In the genomic region with DNA sequence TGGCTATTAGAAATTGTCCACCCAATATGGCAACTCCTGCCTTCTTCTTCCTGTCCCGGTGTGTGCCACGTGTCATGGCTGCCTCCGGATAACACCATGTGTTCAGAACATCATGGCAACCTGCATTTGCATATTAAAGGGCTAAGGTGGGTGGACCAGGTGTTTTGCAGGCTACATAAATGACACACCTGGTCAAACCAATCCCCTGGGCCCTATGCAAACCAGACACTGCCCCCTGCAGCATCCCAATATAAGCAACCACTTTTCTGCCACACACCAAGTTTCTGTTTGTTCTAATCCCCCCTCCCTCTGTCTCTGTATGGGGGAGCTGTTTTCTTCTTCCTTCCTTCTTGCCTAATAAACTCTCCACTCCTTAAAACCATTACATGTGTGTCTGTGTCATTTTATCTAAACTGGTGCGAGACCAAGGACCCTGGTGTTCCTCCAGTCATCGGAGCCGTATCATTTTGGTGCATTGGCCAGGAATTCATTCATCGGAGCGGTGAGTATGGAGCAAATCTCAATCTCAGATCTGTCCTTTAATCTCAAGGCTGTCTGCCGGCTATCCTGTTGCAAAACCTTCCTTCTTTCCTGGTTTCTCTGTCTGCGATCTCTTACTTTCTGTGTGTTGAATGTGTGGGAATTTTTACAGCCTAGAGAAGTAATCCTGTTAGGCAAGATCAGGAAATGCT, we compare ENCODE assay signal across 1 cellular context.
TF ChIP-seq lines count a peak whose summit lies in the region.

No MANE protein-coding gene starts in this region.

TF ChIP-seq in HepG2, 621 proteins besides CTCF, POLR2A, EP300 and RAD21:
- TF ChIP-seq SIX4 (CRISPR knock-in tag; IDR thresholded peaks at IDR 0.05): no peak
- TF ChIP-seq, protein P1, sequence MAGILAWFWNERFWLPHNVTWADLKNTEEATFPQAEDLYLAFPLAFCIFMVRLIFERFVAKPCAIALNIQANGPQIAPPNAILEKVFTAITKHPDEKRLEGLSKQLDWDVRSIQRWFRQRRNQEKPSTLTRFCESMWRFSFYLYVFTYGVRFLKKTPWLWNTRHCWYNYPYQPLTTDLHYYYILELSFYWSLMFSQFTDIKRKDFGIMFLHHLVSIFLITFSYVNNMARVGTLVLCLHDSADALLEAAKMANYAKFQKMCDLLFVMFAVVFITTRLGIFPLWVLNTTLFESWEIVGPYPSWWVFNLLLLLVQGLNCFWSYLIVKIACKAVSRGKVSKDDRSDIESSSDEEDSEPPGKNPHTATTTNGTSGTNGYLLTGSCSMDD (CRISPR knock-in tag; IDR thresholded peaks at IDR 0.05): no peak
- TF ChIP-seq ZNF607 (CRISPR knock-in tag; IDR thresholded peaks at IDR 0.05; ENCODE audit: borderline replicate concordance): peak; percentile 24; the same call in 1 of the 2 replicates
- no peak for TF ChIP-seq SOX13 (IDR thresholded peaks at IDR 0.05)
- 0 out of 4 replicates have a peak, but pooled peaks of 1 of the 2 experiments have one; percentile 8 for TF ChIP-seq SOX13 (CRISPR knock-in tag; conservative IDR thresholded peaks at IDR 0.05 in 1 of 2, IDR thresholded peaks at IDR 0.05 in 1 of 2)
- TF ChIP-seq ZBTB8A (CRISPR knock-in tag; IDR thresholded peaks at IDR 0.05; ENCODE audit: borderline replicate concordance, low read depth): no peak
- TF ChIP-seq ZSCAN30 (CRISPR knock-in tag; IDR thresholded peaks at IDR 0.05): no peak
- TF ChIP-seq SRF (IDR thresholded peaks at IDR 0.05; ENCODE audit: low read depth, low read length): no peak
- TF ChIP-seq PHF21A (CRISPR knock-in tag; IDR thresholded peaks at IDR 0.05): no peak
- TF ChIP-seq TGIF2 (CRISPR knock-in tag; IDR thresholded peaks at IDR 0.05): 0 out of 2 replicates have a peak, but pooled peaks have one; percentile 7
- TF ChIP-seq, protein P2, sequence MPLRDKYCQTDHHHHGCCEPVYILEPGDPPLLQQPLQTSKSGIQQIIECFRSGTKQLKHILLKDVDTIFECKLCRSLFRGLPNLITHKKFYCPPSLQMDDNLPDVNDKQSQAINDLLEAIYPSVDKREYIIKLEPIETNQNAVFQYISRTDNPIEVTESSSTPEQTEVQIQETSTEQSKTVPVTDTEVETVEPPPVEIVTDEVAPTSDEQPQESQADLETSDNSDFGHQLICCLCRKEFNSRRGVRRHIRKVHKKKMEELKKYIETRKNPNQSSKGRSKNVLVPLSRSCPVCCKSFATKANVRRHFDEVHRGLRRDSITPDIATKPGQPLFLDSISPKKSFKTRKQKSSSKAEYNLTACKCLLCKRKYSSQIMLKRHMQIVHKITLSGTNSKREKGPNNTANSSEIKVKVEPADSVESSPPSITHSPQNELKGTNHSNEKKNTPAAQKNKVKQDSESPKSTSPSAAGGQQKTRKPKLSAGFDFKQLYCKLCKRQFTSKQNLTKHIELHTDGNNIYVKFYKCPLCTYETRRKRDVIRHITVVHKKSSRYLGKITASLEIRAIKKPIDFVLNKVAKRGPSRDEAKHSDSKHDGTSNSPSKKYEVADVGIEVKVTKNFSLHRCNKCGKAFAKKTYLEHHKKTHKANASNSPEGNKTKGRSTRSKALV (CRISPR knock-in tag; IDR thresholded peaks at IDR 0.05): no peak
